28 cellular contexts compared by ENCODE assay signal in the genomic region with DNA sequence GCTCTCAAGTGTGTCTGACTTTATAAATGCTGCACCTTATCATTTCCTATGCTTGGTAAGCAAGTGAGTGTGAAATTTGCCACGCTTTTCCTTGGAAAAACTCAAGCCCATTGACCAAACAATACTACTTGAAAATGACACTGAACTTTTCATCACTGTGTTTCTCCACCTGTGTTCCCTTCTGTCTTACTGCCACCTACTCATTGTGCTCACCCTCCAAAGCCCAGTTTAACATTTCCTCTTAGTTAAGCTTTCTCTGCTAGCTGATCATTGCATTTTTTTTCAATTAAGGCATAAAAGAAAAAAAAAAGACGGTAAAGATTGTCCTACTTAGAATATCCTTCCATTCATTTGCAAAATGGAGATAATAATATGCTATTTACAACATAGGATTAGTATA.
"Had no signal": no experiment of that assay in that cellular context is flagged by ENCODE, and none has a peak within 500 bp of the region (broad histone marks: within the 10 kb centered on the region; RNA-seq: fewer than 3 reads in every experiment).

No MANE protein-coding gene starts in this region.

- H3K4me3 Mint-ChIP-seq: activated naive CD4-positive, alpha-beta T cell treated with anti-CD3 and anti-CD28 coated beads, Interleukin-2, amount 50 U/mL, for 24 hours; activated naive CD8-positive, alpha-beta T cell treated with anti-CD3 and anti-CD28 coated beads, Interleukin-2, amount 50 U/mL, for 24 hours; activated T-cell treated with anti-CD3 and anti-CD28 coated beads, Interleukin-2, amount 50 U/mL, for 24 hours; endodermal cell; immature natural killer cell; nephron had no signal

- H3K27ac Mint-ChIP-seq: activated naive CD4-positive, alpha-beta T cell treated with anti-CD3 and anti-CD28 coated beads, Interleukin-2, amount 50 U/mL, for 24 hours; activated naive CD8-positive, alpha-beta T cell treated with anti-CD3 and anti-CD28 coated beads, Interleukin-2, amount 50 U/mL, for 24 hours; activated T-cell treated with anti-CD3 and anti-CD28 coated beads, Interleukin-2, amount 50 U/mL, for 24 hours; endodermal cell; immature natural killer cell; progenitor cell of endocrine pancreas had no signal

- H3K27me3 ChIP-seq: breast epithelium, heart left ventricle, ovary, right lobe of liver, testis, transverse colon had no signal

- H3K36me3 Mint-ChIP-seq: activated naive CD4-positive, alpha-beta T cell treated with anti-CD3 and anti-CD28 coated beads, Interleukin-2, amount 50 U/mL, for 24 hours; immature natural killer cell had no signal

- DNase-seq: activated CD4-positive, alpha-beta T cell treated with anti-CD3 and anti-CD28 coated beads for 48 hours; activated CD4-positive, alpha-beta T cell treated with anti-CD3 and anti-CD28 coated beads, Interleukin-2, amount 50 U/mL, for 48 hours; activated CD8-positive, alpha-beta memory T cell treated with anti-CD3 and anti-CD28 coated beads, Interleukin-2, amount 50 U/mL, for 48 hours; activated gamma-delta T cell; activated naive CD8-positive, alpha-beta T cell treated with anti-CD3 and anti-CD28 coated beads, Interleukin-2, amount 50 U/mL, for 24 hours; activated T-cell treated with anti-CD3 and anti-CD28 coated beads, Interleukin-2, amount 50 U/mL, for 24 hours; amygdala; central memory CD4-positive, alpha-beta T cell; endodermal cell; foreskin keratinocyte; heart left ventricle; hypothalamus; immature natural killer cell; kidney; left colon; mammary epithelial cell; ovary; right lobe of liver; stimulated activated CD4-positive, alpha-beta T cell treated with anti-CD3 and anti-CD28 coated beads, Interleukin-2, amount 100 ng/mL, for 48 hours; stimulated activated naive CD8-positive, alpha-beta T cell treated with anti-CD3 and anti-CD28 coated beads, Interleukin-15, Interleukin-2, amounts not matched to agents 100 U/mL and 50 U/mL, for 24 hours; testis; transverse colon had no signal

- H3K4me3 ChIP-seq: breast epithelium, esophagus muscularis mucosa, heart left ventricle, ovary, right lobe of liver, testis, transverse colon had no signal

- ATAC-seq: activated CD4-positive, CD25-positive, alpha-beta regulatory T cell treated with anti-CD3 and anti-CD28 coated beads, Interleukin-2, amount 50 U/mL, for 24 hours; activated naive CD8-positive, alpha-beta T cell treated with anti-CD3 and anti-CD28 coated beads, Interleukin-2, amount 50 U/mL, for 24 hours; foreskin keratinocyte; heart left ventricle; left colon; right lobe of liver; stimulated activated naive CD8-positive, alpha-beta T cell treated with anti-CD3 and anti-CD28 coated beads, Interleukin-15, Interleukin-2, amounts not matched to agents 100 U/mL and 50 U/mL, for 24 hours had no signal

- H3K9me3 ChIP-seq: breast epithelium, esophagus muscularis mucosa, heart left ventricle, ovary, right lobe of liver, testis, transverse colon had no signal

- H3K9me3 Mint-ChIP-seq: activated naive CD4-positive, alpha-beta T cell treated with anti-CD3 and anti-CD28 coated beads, Interleukin-2, amount 50 U/mL, for 24 hours; activated naive CD8-positive, alpha-beta T cell treated with anti-CD3 and anti-CD28 coated beads, Interleukin-2, amount 50 U/mL, for 24 hours; activated T-cell treated with anti-CD3 and anti-CD28 coated beads, Interleukin-2, amount 50 U/mL, for 24 hours; endodermal cell; immature natural killer cell; nephron had no signal

- FAIRE-seq: kidney had no signal

- H3K4me1 ChIP-seq: breast epithelium, foreskin keratinocyte, right lobe of liver, testis had no signal

- H3K27ac ChIP-seq: breast epithelium, esophagus muscularis mucosa, foreskin keratinocyte, heart left ventricle, ovary, right lobe of liver, testis, transverse colon had no signal

- H3K36me3 ChIP-seq: breast epithelium, esophagus muscularis mucosa, heart left ventricle, ovary, right lobe of liver, transverse colon had no signal

- H3K27me3 Mint-ChIP-seq: activated naive CD4-positive, alpha-beta T cell treated with anti-CD3 and anti-CD28 coated beads, Interleukin-2, amount 50 U/mL, for 24 hours; progenitor cell of endocrine pancreas had no signal
